1 cellular context compared by ENCODE assay signal in genomic region chr1:40665335-40666171, GRCh38.
TF ChIP-seq lines count a peak whose summit lies in the region.

Gene RIMS3, minus strand, starts transcription at chr1:40665682. Its CDS starts 23,757 bp downstream, at chr1:40641925.

TF ChIP-seq in GM23338, 12 proteins besides CTCF, POLR2A, EP300 and RAD21 (continued from another document):
- TF ChIP-seq ZNF462 (CRISPR knock-in tag; IDR thresholded peaks at IDR 0.05) (no peak), POLR2AphosphoS5 (IDR thresholded peaks at IDR 0.05; ENCODE audit: low read depth) (peak; percentile 68)
